In the genomic region with DNA sequence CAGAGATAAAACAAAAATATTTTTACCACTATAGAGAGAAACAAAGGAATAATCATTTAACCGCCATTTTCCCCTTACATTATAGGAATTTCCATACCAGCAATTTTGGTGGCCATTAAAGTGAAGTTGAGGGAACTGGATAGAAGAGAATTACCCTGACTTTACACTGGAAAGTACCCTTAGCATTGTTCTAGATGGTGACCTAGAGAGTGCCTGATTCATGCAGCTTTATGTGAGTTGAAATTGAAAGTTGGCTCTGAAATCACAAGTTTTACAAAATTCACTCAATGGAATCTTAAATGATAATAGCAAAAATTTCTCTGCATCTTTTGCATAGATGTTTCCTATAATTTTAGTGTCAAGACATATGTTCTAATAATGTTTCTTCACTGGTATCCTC, we compare ENCODE assay signal across 9 cellular contexts. TPM values are rescaled to one million over a fixed set of nuclear protein-coding genes. Genes with fewer than 3 reads are reported as not detected.
DNase-seq lines count a peak whose midpoint lies in the region; ATAC-seq and TF ChIP-seq lines count a peak whose summit lies in the region.
"Had no signal": no experiment of that assay in that cellular context is flagged by ENCODE, and none has a peak within 500 bp of the region (broad histone marks: within the 10 kb centered on the region; RNA-seq: fewer than 3 reads in every experiment).

No MANE protein-coding gene starts in this region.

- peaks cover 65% of the 10 kb centered on the region for H3K4me1 ChIP-seq in OCI-LY3 (ENCODE audit: low read length)

- no peak for DNase-seq in natural killer cell
- DNase-seq in C1 segment of cervical spinal cord (lab: John Stamatoyannopoulos, UW) = no peak
- no peak for DNase-seq in glutamatergic neuron
- DNase-seq in NCI-H510A treated with DMSO at 0.1 percent for 48 hours (lab: John Stamatoyannopoulos, UW) = no peak
- DNase-seq: NCI-H526 had no signal

- H3K9me3 Mint-ChIP-seq in natural killer cell (no peaks in the 10 kb centered on the region), glutamatergic neuron (ENCODE audit: unreplicated experiment) (no peaks in the 10 kb centered on the region)

- H3K27me3 Mint-ChIP-seq in natural killer cell (ENCODE audit: low read depth in 2 of 2) (peaks cover 0 to 3% of the 10 kb centered on the region in 2 donors), glutamatergic neuron (ENCODE audit: unreplicated experiment) (no peaks in the 10 kb centered on the region)

- no peak overlapping the region; the same call in 1 of the 2 replicates for H2AFZ ChIP-seq in OCI-LY3 (ENCODE audit: low read depth, low read length)

- peak overlapping the region in 1 of 2 donors; percentile 53 for H3K27ac Mint-ChIP-seq in natural killer cell
- no peak overlapping the region for H3K27ac Mint-ChIP-seq in glutamatergic neuron (ENCODE audit: unreplicated experiment)

- peaks cover 15 to 20% of the 10 kb centered on the region in 2 donors for H3K4me1 Mint-ChIP-seq in natural killer cell
- no peaks in the 10 kb centered on the region for H3K4me1 Mint-ChIP-seq in glutamatergic neuron (ENCODE audit: low read depth, unreplicated experiment)

- no peaks in the 10 kb centered on the region for H3K36me3 Mint-ChIP-seq in natural killer cell
- no peaks in the 10 kb centered on the region for H3K36me3 Mint-ChIP-seq in glutamatergic neuron (ENCODE audit: unreplicated experiment)

- peak overlapping the region; percentile 65 for H3K4me3 ChIP-seq in OCI-LY3 (ENCODE audit: low read length)
- H3K4me3 ChIP-seq: suprapubic skin had no signal

- H3K27me3 ChIP-seq in OCI-LY3 (ENCODE audit: low read depth, low read length) = no peaks in the 10 kb centered on the region
- H3K27me3 ChIP-seq: suprapubic skin had no signal

- H3K36me3 ChIP-seq in OCI-LY3 (replicated peaks; ENCODE audit: low read depth, low read length) = peaks cover 8% of the 10 kb centered on the region
- H3K36me3 ChIP-seq: suprapubic skin had no signal

- no peaks in the 10 kb centered on the region for H3K79me2 ChIP-seq in OCI-LY3 (ENCODE audit: low read length)

- H3K9ac ChIP-seq in OCI-LY3 (ENCODE audit: low read length) = peak overlapping the region; percentile 67

- H3K4me2 ChIP-seq in OCI-LY3 (ENCODE audit: low read length) = peak overlapping the region; percentile 79

- H3K27ac ChIP-seq in OCI-LY3 (ENCODE audit: low read length) = peak overlapping the region; percentile 99
- H3K27ac ChIP-seq: suprapubic skin had no signal

- TF ChIP-seq CTCF in OCI-LY3 (IDR thresholded peaks at IDR 0.05; ENCODE audit: low read depth, low read length) (no peak), natural killer cell (IDR thresholded peaks at IDR 0.05) (no peak), glutamatergic neuron (IDR thresholded peaks at IDR 0.05; ENCODE audit: partially characterized antibody, unreplicated experiment) (no peak)

- no peaks in the 10 kb centered on the region for H4K20me1 ChIP-seq in OCI-LY3 (ENCODE audit: insufficient read depth, low read length)

- intact Hi-C loops in natural killer cell (cut with micrococcal nuclease) = loop anchor here (10.0 kb wide), 2 partner anchors 186 to 276 kb away; no protein-coding TSS in a partner anchor

- peak; percentile 33 for ATAC-seq in GM18873 (IDR thresholded peaks at IDR 0.05; ENCODE audit: low FRiP score, unreplicated experiment)
- peak; percentile 49 for ATAC-seq in HG02571 (IDR thresholded peaks at IDR 0.05; ENCODE audit: unreplicated experiment)
- ATAC-seq in natural killer cell = peak in 2 of 3 donors; percentile 52 to 75

- H3K4me3 Mint-ChIP-seq in natural killer cell (no peak overlapping the region), glutamatergic neuron (ENCODE audit: unreplicated experiment) (no peak overlapping the region)

- H3K9me3 ChIP-seq in OCI-LY3 (ENCODE audit: insufficient read depth, low read length) = 0 out of 2 replicates have a peak, but pooled peaks cover 4% of the 10 kb centered on the region
- H3K9me3 ChIP-seq: suprapubic skin had no signal

RNA-seq across cellular contexts. Expression of gene PREP, which starts 55.7 kb away (rescaled TPM):
- total RNA-seq in natural killer cell (10 to 100 TPM; 30.0 to 42.9 (median 37.1) TPM), glutamatergic neuron (ENCODE audit: unreplicated experiment) (206 TPM)
